Comparison of ENCODE assay signal across 13 cellular contexts in the genomic region with DNA sequence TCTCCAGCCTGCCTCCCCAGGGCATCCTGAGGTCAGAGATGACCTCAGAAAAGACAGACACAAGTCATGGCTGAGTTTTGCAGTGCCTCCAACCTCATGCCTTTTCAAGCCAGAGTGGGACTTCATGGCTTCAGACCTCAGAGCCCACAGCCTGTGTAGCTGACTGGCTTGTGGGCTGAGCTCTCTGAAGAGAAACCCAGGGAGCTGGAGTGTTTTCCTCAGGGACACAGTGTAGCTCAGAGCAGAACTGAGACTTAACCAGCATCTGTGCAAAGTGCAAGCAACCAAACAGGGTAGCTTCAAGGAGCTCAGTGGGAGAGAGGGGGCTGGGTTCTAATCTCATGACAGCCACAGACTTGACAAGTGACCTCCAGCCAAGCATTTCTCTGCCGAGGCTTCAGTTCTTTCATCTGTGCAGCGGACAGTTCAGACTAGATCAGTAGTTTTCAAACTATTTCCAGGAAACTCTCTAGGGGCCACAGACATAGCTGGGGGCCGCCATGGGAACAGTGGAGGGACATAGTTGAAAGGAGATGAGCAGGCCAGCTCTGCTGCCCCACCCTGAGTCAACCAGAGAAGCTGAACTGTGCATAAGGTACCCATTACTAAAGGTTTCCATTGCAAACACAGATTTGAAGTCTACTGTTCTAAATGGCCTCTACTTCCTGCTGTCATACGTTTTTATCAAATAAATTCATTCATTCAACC.
DNase-seq lines count a peak whose midpoint lies in the region; ATAC-seq and TF ChIP-seq lines count a peak whose summit lies in the region.
"Had no signal": no experiment of that assay in that cellular context is flagged by ENCODE, and none has a peak within 500 bp of the region (broad histone marks: within the 10 kb centered on the region; RNA-seq: fewer than 3 reads in every experiment).

No MANE protein-coding gene starts in this region.

- peak; percentile 64 for DNase-seq in activated CD4-positive, alpha-beta T cell treated with anti-CD3 and anti-CD28 coated beads for 36 hours
- DNase-seq in activated CD4-positive, alpha-beta T cell treated with anti-CD3 and anti-CD28 coated beads, Interleukin-2, amount 50 U/mL, for 4 hours = no peak
- DNase-seq in activated B cell treated with CpG ODN at 0.5 μM for 24 hours (no peak), GM13977 (ENCODE audit: low spot score) (no peak), brain microvascular endothelial cell (no peak)
- DNase-seq: 8988T; effector memory CD4-positive, alpha-beta T cell; NCI-H2227 treated with DMSO at 0.1 percent for 48 hours; PC-3 had no signal

- no peaks in the 10 kb centered on the region for H3K27me3 Mint-ChIP-seq in activated CD4-positive, alpha-beta T cell treated with anti-CD3 and anti-CD28 coated beads for 36 hours
- H3K27me3 Mint-ChIP-seq in activated B cell treated with CpG ODN at 0.5 μM for 24 hours = no peaks in the 10 kb centered on the region

- POLR2A ChIA-PET in activated CD4-positive, alpha-beta T cell treated with anti-CD3 and anti-CD28 coated beads for 36 hours (lab: Charles Lee) = interaction anchor here (0.6 to 1.2 kb wide), 3 partner anchors 9 to 663 kb away, joined by 4 to 7 read pairs (median 5); no protein-coding TSS in a partner anchor
- POLR2A ChIA-PET in activated B cell treated with CpG ODN at 0.5 μM for 24 hours (lab: Charles Lee) = interaction anchor here (0.6 to 1.5 kb wide), 5 partner anchors 8 to 560 kb away, joined by 3 to 9 read pairs (median 4); no protein-coding TSS in a partner anchor

- H3K9me3 ChIP-seq in neutrophil = no peaks in the 10 kb centered on the region
- H3K9me3 ChIP-seq: tibial nerve had no signal

- ATAC-seq in activated CD4-positive, alpha-beta T cell treated with anti-CD3 and anti-CD28 coated beads for 36 hours = peak; percentile 82
- peak; percentile 50 for ATAC-seq in GM21619 (IDR thresholded peaks at IDR 0.05; ENCODE audit: unreplicated experiment)
- peak; percentile 36 for ATAC-seq in activated B cell treated with CpG ODN at 0.5 μM for 24 hours (ENCODE audit: low read depth)
- ATAC-seq in HG03521 (IDR thresholded peaks at IDR 0.05; ENCODE audit: unreplicated experiment) = no peak
- ATAC-seq: PC-3 had no signal

- H3K36me3 ChIP-seq in neutrophil (peaks cover 89% of the 10 kb centered on the region), brain microvascular endothelial cell (replicated peaks) (no peaks in the 10 kb centered on the region)

- H3K4me1 Mint-ChIP-seq in activated CD4-positive, alpha-beta T cell treated with anti-CD3 and anti-CD28 coated beads for 36 hours = peaks cover 77% of the 10 kb centered on the region
- peaks cover 84% of the 10 kb centered on the region for H3K4me1 Mint-ChIP-seq in activated B cell treated with CpG ODN at 0.5 μM for 24 hours

- peaks cover 55% of the 10 kb centered on the region for H3K36me3 Mint-ChIP-seq in activated CD4-positive, alpha-beta T cell treated with anti-CD3 and anti-CD28 coated beads for 36 hours (ENCODE audit: low read depth)
- H3K36me3 Mint-ChIP-seq in activated B cell treated with CpG ODN at 0.5 μM for 24 hours (ENCODE audit: low read depth) = peaks cover 75% of the 10 kb centered on the region

- H3K9me3 Mint-ChIP-seq in activated CD4-positive, alpha-beta T cell treated with anti-CD3 and anti-CD28 coated beads for 36 hours (ENCODE audit: low read depth) = no peaks in the 10 kb centered on the region
- H3K9me3 Mint-ChIP-seq in activated B cell treated with CpG ODN at 0.5 μM for 24 hours = no peaks in the 10 kb centered on the region

- H3K4me3 ChIP-seq in neutrophil (ENCODE audit: low read depth in 1 of 2, low read length in 1 of 2) (no peak overlapping the region), brain microvascular endothelial cell (ENCODE audit: low read depth, low read length) (no peak overlapping the region)
- H3K4me3 ChIP-seq: tibial nerve had no signal

- H3K27ac ChIP-seq in neutrophil = peak overlapping the region; percentile 83
- no peak overlapping the region for H3K27ac ChIP-seq in brain microvascular endothelial cell
- H3K27ac ChIP-seq: tibial nerve had no signal

- peaks cover 60 to 67% of the 10 kb centered on the region in 2 experiments for H3K4me1 ChIP-seq in neutrophil (ENCODE audit: control insufficient read depth in 1 of 2, insufficient read depth in 1 of 2, low read depth in 1 of 2, low read length in 1 of 2)

- TF ChIP-seq CTCF in activated B cell treated with CpG ODN at 0.5 μM for 24 hours (IDR thresholded peaks at IDR 0.05) (no peak), neutrophil (IDR thresholded peaks at IDR 0.05) (no peak), GM13977 (IDR thresholded peaks at IDR 0.05; ENCODE audit: extremely low read depth, insufficient read depth, missing control alignments) (no peak), brain microvascular endothelial cell (IDR thresholded peaks at IDR 0.05; ENCODE audit: low read depth, low read length, missing control alignments) (no peak)

- CTCF ChIA-PET in activated CD4-positive, alpha-beta T cell treated with anti-CD3 and anti-CD28 coated beads for 36 hours (lab: Charles Lee) = interaction anchor here (0.6 to 1.5 kb wide), 6 partner anchors 9 to 133 kb away, joined by 3 to 9 read pairs (median 3); no protein-coding TSS in a partner anchor
- CTCF ChIA-PET in activated B cell treated with CpG ODN at 0.5 μM for 24 hours (lab: Charles Lee) = interaction anchor here (0.7 to 3.3 kb wide), 5 partner anchors 9 to 80 kb away, joined by 3 to 33 read pairs (median 9); no protein-coding TSS in a partner anchor

- no peak overlapping the region for H3K4me3 Mint-ChIP-seq in activated CD4-positive, alpha-beta T cell treated with anti-CD3 and anti-CD28 coated beads for 36 hours
- peak overlapping the region; percentile 29 for H3K4me3 Mint-ChIP-seq in activated B cell treated with CpG ODN at 0.5 μM for 24 hours

- intact Hi-C loops in activated CD4-positive, alpha-beta T cell treated with anti-CD3 and anti-CD28 coated beads for 36 hours (cut with DNase I, micrococcal nuclease) = loop anchor here in 1 of 2 experiments (1.0 to 2.0 kb wide), 2 partner anchors 9 to 18 kb away; no protein-coding TSS in a partner anchor
- intact Hi-C loops in activated B cell treated with CpG ODN at 0.5 μM for 24 hours (cut with micrococcal nuclease) = loop anchor here (1.0 kb wide), 1 partner anchor 9 kb away; no protein-coding TSS in a partner anchor

- H3K27ac Mint-ChIP-seq in activated CD4-positive, alpha-beta T cell treated with anti-CD3 and anti-CD28 coated beads for 36 hours = peak overlapping the region; percentile 78
- H3K27ac Mint-ChIP-seq in activated B cell treated with CpG ODN at 0.5 μM for 24 hours = peak overlapping the region; percentile 57

- in situ Hi-C loops in GM13977 (cut with MboI; ENCODE audit: low pct_unique_long_range_greater_than_20kb, low sequenced_read_pairs, unreplicated experiment) = no loop called here
- in situ Hi-C loops in brain microvascular endothelial cell (cut with HindIII; ENCODE audit: low pct_ligation_motif_present, low sequenced_read_pairs) = no loop called here

- no peaks in the 10 kb centered on the region for H3K27me3 ChIP-seq in neutrophil
- H3K27me3 ChIP-seq in brain microvascular endothelial cell (replicated peaks) = no peaks in the 10 kb centered on the region
- H3K27me3 ChIP-seq: tibial nerve had no signal
